8 cellular contexts compared by ENCODE assay signal in the genomic region with DNA sequence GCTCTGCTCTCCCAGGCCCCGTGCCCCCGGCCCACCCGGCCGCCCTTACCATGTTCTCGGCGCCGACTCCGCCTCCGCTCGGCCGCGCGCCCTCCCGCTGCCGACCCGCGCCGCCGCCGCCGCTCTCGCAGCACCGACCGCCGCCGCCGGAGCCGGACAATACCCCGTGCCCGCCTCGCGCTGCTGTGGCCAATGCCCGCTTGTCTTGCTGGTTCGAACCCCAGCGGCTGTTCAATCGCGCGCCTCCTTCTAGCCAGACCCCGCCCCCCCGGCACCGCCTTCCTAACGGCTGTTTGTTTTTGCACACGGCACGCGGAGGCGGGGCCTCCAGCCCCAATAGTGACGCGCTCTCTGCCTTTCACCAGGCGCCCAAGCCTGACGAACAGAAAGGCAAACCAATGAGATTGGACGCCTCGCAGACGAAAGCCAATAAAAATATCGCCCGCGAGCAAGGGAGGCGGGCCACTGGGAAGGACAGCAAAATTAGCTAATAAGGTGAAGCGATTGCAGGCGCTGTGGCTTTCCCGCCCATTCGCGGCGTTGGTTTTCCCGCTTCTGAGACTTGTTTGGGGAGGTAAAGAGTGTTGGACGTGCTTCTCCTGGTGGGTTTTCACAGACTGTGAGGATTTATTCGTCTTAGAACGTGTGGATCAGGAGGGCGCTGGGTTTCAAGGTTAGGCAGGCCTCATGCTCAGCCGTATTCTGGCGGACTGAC. TPM values are rescaled to one million over a fixed set of nuclear protein-coding genes. Genes with fewer than 3 reads are reported as not detected.
DNase-seq lines count a peak whose midpoint lies in the region; ATAC-seq and TF ChIP-seq lines count a peak whose summit lies in the region.

A gene (minus strand): TSS at position 168 of the 715 bp plus-strand sequence. CDS start 116 bp downstream, at position 52.

- H3K36me3 Mint-ChIP-seq in CD8-positive, alpha-beta memory T cell, result peaks cover 0 to 24% (median 0%) of the 10 kb centered on the region in 3 donors

- H3K27me3 Mint-ChIP-seq in CD8-positive, alpha-beta memory T cell, result peaks cover 0 to 11% of the 10 kb centered on the region in 2 donors

- peaks cover 32 to 36% (median 34%) of the 10 kb centered on the region in 3 donors for H3K4me1 Mint-ChIP-seq in CD8-positive, alpha-beta memory T cell

- DNase-seq in CD8-positive, alpha-beta memory T cell, result peak; percentile 99 to 100 (median 99)
- DNase-seq in HS-5 (ENCODE audit: low read depth) (peak; percentile 100), lower lobe of right lung (peak; percentile 100)
- DNase-seq in NK-92 treated with Interleukin-12 subunit alpha and Interleukin-12 subunit beta, amount 100 ng/mL, for 24 hours (lab: John Stamatoyannopoulos, UW), result peak; percentile 99
- DNase-seq in activated CD8-positive, alpha-beta memory T cell treated with anti-CD3 and anti-CD28 coated beads for 24 hours, result peak; percentile 100
- DNase-seq in effector CD4-positive, alpha-beta T cell, result peak; percentile 99
- peak; percentile 99 to 100 (median 100) for DNase-seq in stimulated activated CD4-positive, alpha-beta T cell treated with anti-CD3 and anti-CD28 coated beads, TNF-alpha, amount 100 ng/mL, for 24 hours (ENCODE audit: low read depth in 3 of 3)

- H3K4me3 Mint-ChIP-seq in CD8-positive, alpha-beta memory T cell, result peak within 1 kb of the TSS; percentile 89 to 97 (median 96)

- no peaks in the 10 kb centered on the region for H3K9me3 ChIP-seq in CD8-positive, alpha-beta memory T cell (ENCODE audit: low read length)
- H3K9me3 ChIP-seq in lower lobe of right lung, result no peaks in the 10 kb centered on the region

- no peaks in the 10 kb centered on the region for H3K27me3 ChIP-seq in CD8-positive, alpha-beta memory T cell (ENCODE audit: insufficient read depth, low read length, poor library complexity, severe bottlenecking)
- no peaks in the 10 kb centered on the region for H3K27me3 ChIP-seq in lower lobe of right lung (ENCODE audit: low read depth)

- H3K27ac ChIP-seq in CD8-positive, alpha-beta memory T cell (ENCODE audit: low read depth, low read length), result peak within 1 kb of the TSS; percentile 97
- peak within 1 kb of the TSS; percentile 98 for H3K27ac ChIP-seq in lower lobe of right lung

- ATAC-seq in GM19468 (IDR thresholded peaks at IDR 0.05; ENCODE audit: extremely low read depth, unreplicated experiment), result peak; percentile 78
- ATAC-seq in lower lobe of right lung, result peak; percentile 95 to 98

- TF ChIP-seq CTCF in lower lobe of right lung (IDR thresholded peaks at IDR 0.05), result no peak

- peak within 1 kb of the TSS; percentile 86 for H3K4me3 ChIP-seq in CD8-positive, alpha-beta memory T cell (ENCODE audit: low read length)
- peak within 1 kb of the TSS; percentile 68 for H3K4me3 ChIP-seq in lower lobe of right lung

- POLR2A ChIA-PET in CD8-positive, alpha-beta memory T cell (lab: Charles Lee), result interaction anchor here (0.7 to 4.7 kb wide), 19 partner anchors 9 to 647 kb away, joined by 3 to 40 read pairs (median 5); a partner anchor contains a TSS

- peak within 1 kb of the TSS; percentile 97 to 100 (median 100) for H3K27ac Mint-ChIP-seq in CD8-positive, alpha-beta memory T cell

- H3K36me3 ChIP-seq in CD8-positive, alpha-beta memory T cell (ENCODE audit: insufficient read depth, low read length), result no peaks in the 10 kb centered on the region
- H3K36me3 ChIP-seq in lower lobe of right lung, result no peaks in the 10 kb centered on the region

- peaks cover 0 to 2% (median 0%) of the 10 kb centered on the region in 5 donors for H3K9me3 Mint-ChIP-seq in CD8-positive, alpha-beta memory T cell

- intact Hi-C loops in lower lobe of right lung (cut with DNase I), result no loop called here

- peaks cover 31% of the 10 kb centered on the region for H3K4me1 ChIP-seq in CD8-positive, alpha-beta memory T cell (ENCODE audit: insufficient read depth, low read length)
- peaks cover 30% of the 10 kb centered on the region for H3K4me1 ChIP-seq in lower lobe of right lung

- CTCF ChIA-PET in CD8-positive, alpha-beta memory T cell (lab: Charles Lee), result interaction anchor here (0.7 to 5.1 kb wide), 27 partner anchors 9 to 288 kb away, joined by 3 to 28 read pairs (median 4); a partner anchor contains a TSS

RNA-seq across cellular contexts. Expression of the gene that starts here (rescaled TPM):
- total RNA-seq in CD8-positive, alpha-beta memory T cell, result 100 to 1,000 TPM; 243 to 244 TPM
- 273 TPM for polyA plus RNA-seq in CD8-positive, alpha-beta memory T cell
- 139 TPM for total RNA-seq in lower lobe of right lung

Comparison
In these comparisons a context has a peak if more than half of its experiments do, and no peak if none do; other contexts are left out.
1. Peak in every context shown above with its lines: DNase-seq, ATAC-seq, H3K4me3 ChIP-seq and H3K27ac ChIP-seq.